1 cellular context compared by ENCODE assay signal in the genomic region with DNA sequence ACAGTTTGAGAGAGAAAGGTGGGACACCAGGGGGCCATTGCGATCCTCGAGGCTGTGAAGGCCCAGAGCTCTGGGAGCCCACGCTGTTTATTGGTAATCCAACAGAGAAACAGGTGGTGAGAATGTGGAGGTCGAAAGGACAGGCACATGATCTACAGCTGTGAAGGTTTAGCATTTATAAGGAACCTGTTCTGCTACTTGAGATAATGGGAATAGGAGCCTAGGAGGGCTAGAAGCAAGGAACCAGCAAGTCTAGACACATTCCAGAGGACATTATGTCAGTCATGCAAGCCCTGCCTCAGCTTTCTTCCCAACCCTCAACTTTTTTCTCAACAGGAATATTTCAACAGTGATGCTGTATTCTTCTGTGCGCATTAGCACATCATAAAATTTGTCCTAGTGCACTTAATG.
TF ChIP-seq lines count a peak whose summit lies in the region.

No MANE protein-coding gene starts in this region.

TF ChIP-seq in H1, 55 proteins besides CTCF, POLR2A, EP300 and RAD21 (continued from another document):
- TF ChIP-seq BCL11A (IDR thresholded peaks at IDR 0.05; ENCODE audit: low read depth in 2 of 2, low read length in 2 of 2) (no peak), HDAC2 (IDR thresholded peaks at IDR 0.05; ENCODE audit: borderline replicate concordance in 1 of 2, low read depth in 2 of 2, low read length in 2 of 2) (no peak), FOSL1 (IDR thresholded peaks at IDR 0.05; ENCODE audit: insufficient read depth, low read depth, low read length) (no peak), KDM5A (IDR thresholded peaks at IDR 0.05; ENCODE audit: low read length) (no peak), YY1 (IDR thresholded peaks at IDR 0.05; ENCODE audit: low read depth, low read length) (0 out of 2 replicates have a peak, but pooled peaks have one; percentile 36), CBX5 (IDR thresholded peaks at IDR 0.05; ENCODE audit: low read depth, low read length) (no peak), TAF7 (optimal IDR thresholded peaks at IDR 0.05; ENCODE audit: borderline replicate concordance, low read depth, low read length) (no peak), KDM4A (IDR thresholded peaks at IDR 0.05; ENCODE audit: low read depth, low read length, severe bottlenecking) (no peak), SUZ12 (IDR thresholded peaks at IDR 0.05; ENCODE audit: low read length) (no peak), NRF1 (IDR thresholded peaks at IDR 0.05; ENCODE audit: low read depth, low read length) (no peak), TEAD4 (IDR thresholded peaks at IDR 0.05; ENCODE audit: low read depth, low read length) (no peak), RBBP5 (IDR thresholded peaks at IDR 0.05; ENCODE audit: borderline replicate concordance, low read depth, low read length) (no peak), SP1 (IDR thresholded peaks at IDR 0.05; ENCODE audit: low read depth, low read length) (peak; percentile 54; the same call in 1 of the 2 replicates), JUND (IDR thresholded peaks at IDR 0.05; ENCODE audit: low read length) (no peak), ASH2L (IDR thresholded peaks at IDR 0.05; ENCODE audit: low read length) (peak; percentile 22), KDM1A (IDR thresholded peaks at IDR 0.05; ENCODE audit: borderline replicate concordance, low read length) (peak; percentile 51; the same call in 1 of the 2 replicates), SIN3A (conservative IDR thresholded peaks at IDR 0.05 in 1 of 2, IDR thresholded peaks at IDR 0.05 in 1 of 2; ENCODE audit: low read depth in 1 of 2, low read length in 2 of 2) (no peak), CREB1 (IDR thresholded peaks at IDR 0.05) (no peak), POLR2AphosphoS5 (IDR thresholded peaks at IDR 0.05; ENCODE audit: low read depth, low read length) (no peak), TCF12 (IDR thresholded peaks at IDR 0.05; ENCODE audit: low read depth, low read length) (peak; percentile 94), RXRA (IDR thresholded peaks at IDR 0.05; ENCODE audit: insufficient read depth, low read depth, low read length) (no peak), JUN (IDR thresholded peaks at IDR 0.05; ENCODE audit: low read depth, low read length) (no peak)
- TF ChIP-seq, protein P1, sequence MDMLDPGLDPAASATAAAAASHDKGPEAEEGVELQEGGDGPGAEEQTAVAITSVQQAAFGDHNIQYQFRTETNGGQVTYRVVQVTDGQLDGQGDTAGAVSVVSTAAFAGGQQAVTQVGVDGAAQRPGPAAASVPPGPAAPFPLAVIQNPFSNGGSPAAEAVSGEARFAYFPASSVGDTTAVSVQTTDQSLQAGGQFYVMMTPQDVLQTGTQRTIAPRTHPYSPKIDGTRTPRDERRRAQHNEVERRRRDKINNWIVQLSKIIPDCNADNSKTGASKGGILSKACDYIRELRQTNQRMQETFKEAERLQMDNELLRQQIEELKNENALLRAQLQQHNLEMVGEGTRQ (IDR thresholded peaks at IDR 0.05; ENCODE audit: low read length): no peak
- TF ChIP-seq, protein P2, sequence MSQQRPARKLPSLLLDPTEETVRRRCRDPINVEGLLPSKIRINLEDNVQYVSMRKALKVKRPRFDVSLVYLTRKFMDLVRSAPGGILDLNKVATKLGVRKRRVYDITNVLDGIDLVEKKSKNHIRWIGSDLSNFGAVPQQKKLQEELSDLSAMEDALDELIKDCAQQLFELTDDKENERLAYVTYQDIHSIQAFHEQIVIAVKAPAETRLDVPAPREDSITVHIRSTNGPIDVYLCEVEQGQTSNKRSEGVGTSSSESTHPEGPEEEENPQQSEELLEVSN (IDR thresholded peaks at IDR 0.05): peak; percentile 96
- TF ChIP-seq, protein P3, sequence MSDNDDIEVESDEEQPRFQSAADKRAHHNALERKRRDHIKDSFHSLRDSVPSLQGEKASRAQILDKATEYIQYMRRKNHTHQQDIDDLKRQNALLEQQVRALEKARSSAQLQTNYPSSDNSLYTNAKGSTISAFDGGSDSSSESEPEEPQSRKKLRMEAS (IDR thresholded peaks at IDR 0.05): peak; percentile 95
- TF ChIP-seq, protein P4, sequence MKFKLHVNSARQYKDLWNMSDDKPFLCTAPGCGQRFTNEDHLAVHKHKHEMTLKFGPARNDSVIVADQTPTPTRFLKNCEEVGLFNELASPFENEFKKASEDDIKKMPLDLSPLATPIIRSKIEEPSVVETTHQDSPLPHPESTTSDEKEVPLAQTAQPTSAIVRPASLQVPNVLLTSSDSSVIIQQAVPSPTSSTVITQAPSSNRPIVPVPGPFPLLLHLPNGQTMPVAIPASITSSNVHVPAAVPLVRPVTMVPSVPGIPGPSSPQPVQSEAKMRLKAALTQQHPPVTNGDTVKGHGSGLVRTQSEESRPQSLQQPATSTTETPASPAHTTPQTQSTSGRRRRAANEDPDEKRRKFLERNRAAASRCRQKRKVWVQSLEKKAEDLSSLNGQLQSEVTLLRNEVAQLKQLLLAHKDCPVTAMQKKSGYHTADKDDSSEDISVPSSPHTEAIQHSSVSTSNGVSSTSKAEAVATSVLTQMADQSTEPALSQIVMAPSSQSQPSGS (IDR thresholded peaks at IDR 0.05; ENCODE audit: low read length): peak; percentile 72; the same call in 1 of the 2 replicates
- TF ChIP-seq, protein P5, sequence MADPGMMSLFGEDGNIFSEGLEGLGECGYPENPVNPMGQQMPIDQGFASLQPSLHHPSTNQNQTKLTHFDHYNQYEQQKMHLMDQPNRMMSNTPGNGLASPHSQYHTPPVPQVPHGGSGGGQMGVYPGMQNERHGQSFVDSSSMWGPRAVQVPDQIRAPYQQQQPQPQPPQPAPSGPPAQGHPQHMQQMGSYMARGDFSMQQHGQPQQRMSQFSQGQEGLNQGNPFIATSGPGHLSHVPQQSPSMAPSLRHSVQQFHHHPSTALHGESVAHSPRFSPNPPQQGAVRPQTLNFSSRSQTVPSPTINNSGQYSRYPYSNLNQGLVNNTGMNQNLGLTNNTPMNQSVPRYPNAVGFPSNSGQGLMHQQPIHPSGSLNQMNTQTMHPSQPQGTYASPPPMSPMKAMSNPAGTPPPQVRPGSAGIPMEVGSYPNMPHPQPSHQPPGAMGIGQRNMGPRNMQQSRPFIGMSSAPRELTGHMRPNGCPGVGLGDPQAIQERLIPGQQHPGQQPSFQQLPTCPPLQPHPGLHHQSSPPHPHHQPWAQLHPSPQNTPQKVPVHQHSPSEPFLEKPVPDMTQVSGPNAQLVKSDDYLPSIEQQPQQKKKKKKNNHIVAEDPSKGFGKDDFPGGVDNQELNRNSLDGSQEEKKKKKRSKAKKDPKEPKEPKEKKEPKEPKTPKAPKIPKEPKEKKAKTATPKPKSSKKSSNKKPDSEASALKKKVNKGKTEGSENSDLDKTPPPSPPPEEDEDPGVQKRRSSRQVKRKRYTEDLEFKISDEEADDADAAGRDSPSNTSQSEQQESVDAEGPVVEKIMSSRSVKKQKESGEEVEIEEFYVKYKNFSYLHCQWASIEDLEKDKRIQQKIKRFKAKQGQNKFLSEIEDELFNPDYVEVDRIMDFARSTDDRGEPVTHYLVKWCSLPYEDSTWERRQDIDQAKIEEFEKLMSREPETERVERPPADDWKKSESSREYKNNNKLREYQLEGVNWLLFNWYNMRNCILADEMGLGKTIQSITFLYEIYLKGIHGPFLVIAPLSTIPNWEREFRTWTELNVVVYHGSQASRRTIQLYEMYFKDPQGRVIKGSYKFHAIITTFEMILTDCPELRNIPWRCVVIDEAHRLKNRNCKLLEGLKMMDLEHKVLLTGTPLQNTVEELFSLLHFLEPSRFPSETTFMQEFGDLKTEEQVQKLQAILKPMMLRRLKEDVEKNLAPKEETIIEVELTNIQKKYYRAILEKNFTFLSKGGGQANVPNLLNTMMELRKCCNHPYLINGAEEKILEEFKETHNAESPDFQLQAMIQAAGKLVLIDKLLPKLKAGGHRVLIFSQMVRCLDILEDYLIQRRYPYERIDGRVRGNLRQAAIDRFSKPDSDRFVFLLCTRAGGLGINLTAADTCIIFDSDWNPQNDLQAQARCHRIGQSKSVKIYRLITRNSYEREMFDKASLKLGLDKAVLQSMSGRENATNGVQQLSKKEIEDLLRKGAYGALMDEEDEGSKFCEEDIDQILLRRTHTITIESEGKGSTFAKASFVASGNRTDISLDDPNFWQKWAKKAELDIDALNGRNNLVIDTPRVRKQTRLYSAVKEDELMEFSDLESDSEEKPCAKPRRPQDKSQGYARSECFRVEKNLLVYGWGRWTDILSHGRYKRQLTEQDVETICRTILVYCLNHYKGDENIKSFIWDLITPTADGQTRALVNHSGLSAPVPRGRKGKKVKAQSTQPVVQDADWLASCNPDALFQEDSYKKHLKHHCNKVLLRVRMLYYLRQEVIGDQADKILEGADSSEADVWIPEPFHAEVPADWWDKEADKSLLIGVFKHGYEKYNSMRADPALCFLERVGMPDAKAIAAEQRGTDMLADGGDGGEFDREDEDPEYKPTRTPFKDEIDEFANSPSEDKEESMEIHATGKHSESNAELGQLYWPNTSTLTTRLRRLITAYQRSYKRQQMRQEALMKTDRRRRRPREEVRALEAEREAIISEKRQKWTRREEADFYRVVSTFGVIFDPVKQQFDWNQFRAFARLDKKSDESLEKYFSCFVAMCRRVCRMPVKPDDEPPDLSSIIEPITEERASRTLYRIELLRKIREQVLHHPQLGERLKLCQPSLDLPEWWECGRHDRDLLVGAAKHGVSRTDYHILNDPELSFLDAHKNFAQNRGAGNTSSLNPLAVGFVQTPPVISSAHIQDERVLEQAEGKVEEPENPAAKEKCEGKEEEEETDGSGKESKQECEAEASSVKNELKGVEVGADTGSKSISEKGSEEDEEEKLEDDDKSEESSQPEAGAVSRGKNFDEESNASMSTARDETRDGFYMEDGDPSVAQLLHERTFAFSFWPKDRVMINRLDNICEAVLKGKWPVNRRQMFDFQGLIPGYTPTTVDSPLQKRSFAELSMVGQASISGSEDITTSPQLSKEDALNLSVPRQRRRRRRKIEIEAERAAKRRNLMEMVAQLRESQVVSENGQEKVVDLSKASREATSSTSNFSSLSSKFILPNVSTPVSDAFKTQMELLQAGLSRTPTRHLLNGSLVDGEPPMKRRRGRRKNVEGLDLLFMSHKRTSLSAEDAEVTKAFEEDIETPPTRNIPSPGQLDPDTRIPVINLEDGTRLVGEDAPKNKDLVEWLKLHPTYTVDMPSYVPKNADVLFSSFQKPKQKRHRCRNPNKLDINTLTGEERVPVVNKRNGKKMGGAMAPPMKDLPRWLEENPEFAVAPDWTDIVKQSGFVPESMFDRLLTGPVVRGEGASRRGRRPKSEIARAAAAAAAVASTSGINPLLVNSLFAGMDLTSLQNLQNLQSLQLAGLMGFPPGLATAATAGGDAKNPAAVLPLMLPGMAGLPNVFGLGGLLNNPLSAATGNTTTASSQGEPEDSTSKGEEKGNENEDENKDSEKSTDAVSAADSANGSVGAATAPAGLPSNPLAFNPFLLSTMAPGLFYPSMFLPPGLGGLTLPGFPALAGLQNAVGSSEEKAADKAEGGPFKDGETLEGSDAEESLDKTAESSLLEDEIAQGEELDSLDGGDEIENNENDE (IDR thresholded peaks at IDR 0.05; ENCODE audit: insufficient replicate concordance, low read length): no peak
